ENCODE assay signal across 12 cellular contexts in the genomic region with DNA sequence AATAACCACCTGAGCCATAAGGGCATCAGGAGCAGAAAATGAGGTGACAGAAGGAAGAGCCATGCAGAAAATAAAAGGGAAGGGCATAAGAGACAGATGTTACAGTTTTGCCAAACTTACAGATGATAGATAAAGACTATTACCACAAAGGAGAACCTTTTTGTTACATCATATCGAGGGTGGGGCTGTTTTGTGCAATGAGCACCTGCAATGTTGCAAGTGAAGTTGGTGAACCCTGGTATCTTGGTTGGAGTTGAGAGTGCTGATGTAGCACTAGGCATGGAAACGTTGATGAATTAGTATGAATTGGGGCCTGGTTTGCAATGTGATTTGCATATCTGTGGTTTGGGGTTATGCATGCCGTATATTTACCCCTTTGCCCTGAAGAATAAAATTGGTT.
DNase-seq lines count a peak whose midpoint lies in the region; ATAC-seq and TF ChIP-seq lines count a peak whose summit lies in the region.
"Had no signal": no experiment of that assay in that cellular context is flagged by ENCODE, and none has a peak within 500 bp of the region (broad histone marks: within the 10 kb centered on the region; RNA-seq: fewer than 3 reads in every experiment).

No MANE protein-coding gene starts in this region.

- no peak overlapping the region for H3K4me3 ChIP-seq in neutrophil (ENCODE audit: low read depth in 1 of 2, low read length in 1 of 2)
- H3K4me3 ChIP-seq in esophagus muscularis mucosa, result no peak overlapping the region
- H3K4me3 ChIP-seq in psoas muscle, result no peak overlapping the region

- no peaks in the 10 kb centered on the region for H3K9me3 Mint-ChIP-seq in activated CD4-positive, alpha-beta T cell treated with anti-CD3 and anti-CD28 coated beads for 36 hours (ENCODE audit: low read depth)

- intact Hi-C loops in activated CD4-positive, alpha-beta T cell treated with anti-CD3 and anti-CD28 coated beads for 36 hours (cut with DNase I, micrococcal nuclease), result loop anchor here (1.0 to 2.0 kb wide), 2 partner anchors 28 to 250 kb away; no protein-coding TSS in a partner anchor
- intact Hi-C loops in esophagus muscularis mucosa (cut with DNase I), result loop anchor here (10.0 kb wide), 1 partner anchor 172 kb away; no protein-coding TSS in a partner anchor
- intact Hi-C loops in posterior cingulate gyrus (cut with DNase I), result no loop called here
- intact Hi-C loops in psoas muscle (cut with DNase I), result no loop called here

- peaks cover 25 to 30% of the 10 kb centered on the region in 2 experiments for H3K4me1 ChIP-seq in neutrophil (ENCODE audit: control insufficient read depth in 1 of 2, insufficient read depth in 1 of 2, low read depth in 1 of 2, low read length in 1 of 2)
- H3K4me1 ChIP-seq in esophagus muscularis mucosa, result peaks cover 0 to 4% (median 2%) of the 10 kb centered on the region in 4 donors
- H3K4me1 ChIP-seq in psoas muscle, result peaks cover 14% of the 10 kb centered on the region

- no peaks in the 10 kb centered on the region for H3K36me3 Mint-ChIP-seq in activated CD4-positive, alpha-beta T cell treated with anti-CD3 and anti-CD28 coated beads for 36 hours (ENCODE audit: low read depth)

- no peaks in the 10 kb centered on the region for H3K27me3 ChIP-seq in neutrophil
- no peaks in the 10 kb centered on the region for H3K27me3 ChIP-seq in esophagus muscularis mucosa
- no peaks in the 10 kb centered on the region for H3K27me3 ChIP-seq in psoas muscle (ENCODE audit: insufficient read depth in 3 of 3, low read length in 2 of 3)

- peaks cover 56% of the 10 kb centered on the region for H3K4me1 Mint-ChIP-seq in activated CD4-positive, alpha-beta T cell treated with anti-CD3 and anti-CD28 coated beads for 36 hours

- H3K27ac Mint-ChIP-seq in activated CD4-positive, alpha-beta T cell treated with anti-CD3 and anti-CD28 coated beads for 36 hours, result no peak overlapping the region

- ATAC-seq in activated CD4-positive, alpha-beta T cell treated with anti-CD3 and anti-CD28 coated beads for 36 hours, result peak; percentile 50
- no peak for ATAC-seq in psoas muscle
- ATAC-seq: esophagus mucosa, HepG2 had no signal

- WGBS in esophagus muscularis mucosa, result 61% methylated on average over 3 of the region's 3 CpGs
- 82 to 87% (median 85%) methylated on average over 3 of the region's 3 CpGs for WGBS in psoas muscle, 3 donors

- H3K4me3 Mint-ChIP-seq in activated CD4-positive, alpha-beta T cell treated with anti-CD3 and anti-CD28 coated beads for 36 hours, result peak overlapping the region; percentile 33

- peak overlapping the region; percentile 40 for H3K27ac ChIP-seq in neutrophil
- H3K27ac ChIP-seq in esophagus muscularis mucosa (replicated peaks in 1 of 4), result no peak overlapping the region
- no peak overlapping the region for H3K27ac ChIP-seq in psoas muscle

- H3K9me3 ChIP-seq in neutrophil (no peaks in the 10 kb centered on the region), esophagus muscularis mucosa (no peaks in the 10 kb centered on the region), psoas muscle (no peaks in the 10 kb centered on the region)

- TF ChIP-seq CTCF in neutrophil (IDR thresholded peaks at IDR 0.05), result no peak
- TF ChIP-seq CTCF in esophagus muscularis mucosa (IDR thresholded peaks at IDR 0.05), result no peak
- no peak for TF ChIP-seq CTCF in psoas muscle (IDR thresholded peaks at IDR 0.05)

- TF ChIP-seq EP300 in esophagus muscularis mucosa (IDR thresholded peaks at IDR 0.05), result no peak

- peak; percentile 57 for DNase-seq in activated CD4-positive, alpha-beta T cell treated with anti-CD3 and anti-CD28 coated beads for 36 hours
- DNase-seq in activated CD4-positive, alpha-beta T cell treated with anti-CD3 and anti-CD28 coated beads for 1 hour, result no peak
- DNase-seq in MV-4-11 (lab: John Stamatoyannopoulos, UW), result peak; percentile 79
- DNase-seq in activated CD4-positive, alpha-beta T cell treated with anti-CD3 and anti-CD28 coated beads, Interleukin-2, amount 50 U/mL, for 1 hour, result peak; percentile 8
- no peak for DNase-seq in esophagus muscularis mucosa (ENCODE audit: extremely low spot score)
- DNase-seq in posterior cingulate gyrus, result no peak
- DNase-seq in psoas muscle, result no peak
- DNase-seq: DMS79 treated with DMSO at 0.1 percent for 48 hours, NCI-H2171 treated with DMSO at 0.1 percent for 48 hours had no signal

- CTCF ChIA-PET in activated CD4-positive, alpha-beta T cell treated with anti-CD3 and anti-CD28 coated beads for 36 hours (lab: Charles Lee), result interaction anchor here (1.6 kb wide), 1 partner anchor 174 kb away, joined by 4 read pairs; no protein-coding TSS in a partner anchor

- H3K36me3 ChIP-seq in neutrophil (no peaks in the 10 kb centered on the region), esophagus muscularis mucosa (no peaks in the 10 kb centered on the region), psoas muscle (ENCODE audit: insufficient read depth in 1 of 2, low read depth in 1 of 2) (no peaks in the 10 kb centered on the region)

- no peak for TF ChIP-seq POLR2A in esophagus muscularis mucosa (IDR thresholded peaks at IDR 0.05; ENCODE audit: low read depth)

- no peaks in the 10 kb centered on the region for H3K27me3 Mint-ChIP-seq in activated CD4-positive, alpha-beta T cell treated with anti-CD3 and anti-CD28 coated beads for 36 hours

- POLR2A ChIA-PET in activated CD4-positive, alpha-beta T cell treated with anti-CD3 and anti-CD28 coated beads for 36 hours (lab: Charles Lee), result no interaction called here

Comparison
In these comparisons a context has a peak if more than half of its experiments do, and no peak if none do; other contexts are left out.
1. DNase-seq: peak in activated CD4-positive, alpha-beta T cell treated with anti-CD3 and anti-CD28 coated beads for 36 hours (single experiment), MV-4-11 (single experiment) and activated CD4-positive, alpha-beta T cell treated with anti-CD3 and anti-CD28 coated beads, Interleukin-2, amount 50 U/mL, for 1 hour (single experiment); none in activated CD4-positive, alpha-beta T cell treated with anti-CD3 and anti-CD28 coated beads for 1 hour (single experiment), esophagus muscularis mucosa (single experiment), posterior cingulate gyrus (0 of 10) and psoas muscle (0 of 2).
2. intact Hi-C loops: an anchor here in activated CD4-positive, alpha-beta T cell treated with anti-CD3 and anti-CD28 coated beads for 36 hours (1.0 to 2.0 kb wide) and esophagus muscularis mucosa (10.0 kb wide); none called in posterior cingulate gyrus and psoas muscle.